ENCODE assay signal across 26 cellular contexts in genomic region chr2:142119347-142119746, GRCh38.
"Had no signal": no experiment of that assay in that cellular context is flagged by ENCODE, and none has a peak within 500 bp of the region (broad histone marks: within the 10 kb centered on the region; RNA-seq: fewer than 3 reads in every experiment).

No MANE protein-coding gene starts in this region.

- H3K9me3 ChIP-seq: stomach, suprapubic skin, testis, thoracic aorta, thyroid gland, tibial artery, tibial nerve, transverse colon, upper lobe of left lung, upper lobe of right lung, uterus, vagina had no signal

- H3K4me1 ChIP-seq: stomach, suprapubic skin, testis, tibial artery, tibial nerve, transverse colon, upper lobe of left lung, upper lobe of right lung, uterus, vagina had no signal

- H3K27ac ChIP-seq: stomach, suprapubic skin, testis, thoracic aorta, tibial artery, tibial nerve, transverse colon, upper lobe of left lung, upper lobe of right lung, uterus, vagina had no signal

- ATAC-seq: stimulated activated effector memory CD8-positive, alpha-beta T cell treated with anti-CD3 and anti-CD28 coated beads, Interleukin-12 subunit alpha, Interleukin-12 subunit beta, amount 100 ng/mL, for 72 hours; stimulated activated memory B cell treated with anti-CD40 and anti-IgM and Interleukin-4, amounts not matched to agents 10 μg/mL and 1 μg/mL and 100 μg/mL, for 72 hours; stimulated activated naive B cell treated with anti-CD40 and anti-IgM and Interleukin-4, amounts not matched to agents 10 μg/mL and 1 μg/mL and 100 μg/mL, for 72 hours; stimulated activated naive CD8-positive, alpha-beta T cell treated with anti-CD3 and anti-CD28 coated beads, Interleukin-15, amount 100 ng/mL, for 72 hours; stimulated activated naive CD8-positive, alpha-beta T cell treated with anti-CD3 and anti-CD28 coated beads, Interleukin-15, Interleukin-2, amounts not matched to agents 100 U/mL and 50 U/mL, for 24 hours; upper lobe of right lung had no signal

- H3K36me3 ChIP-seq: stomach, suprapubic skin, thoracic aorta, thyroid gland, tibial artery, tibial nerve, transverse colon, upper lobe of left lung, upper lobe of right lung, uterus, vagina had no signal

- DNase-seq: stimulated activated CD4-positive, alpha-beta T cell treated with anti-CD3 and anti-CD28 coated beads, Interleukin-2, amount 100 ng/mL, for 48 hours; stimulated activated CD4-positive, alpha-beta T cell treated with anti-CD3 and anti-CD28 coated beads, Interleukin-4, amount 100 ng/mL, for 1 hour; stimulated activated CD4-positive, alpha-beta T cell treated with anti-CD3 and anti-CD28 coated beads, Interleukin-4, amount 100 ng/mL, for 24 hours; stimulated activated CD4-positive, alpha-beta T cell treated with anti-CD3 and anti-CD28 coated beads, Interleukin-4, amount 100 ng/mL, for 4 hours; stimulated activated CD8-positive, alpha-beta memory T cell treated with anti-CD3 and anti-CD28 coated beads, Interleukin-4, amount 100 ng/mL, for 48 hours; stimulated activated naive B cell treated with anti-CD40 and anti-IgM and Interleukin-4, amounts not matched to agents 10 μg/mL and 1 μg/mL and 100 μg/mL, for 72 hours; stimulated activated naive CD4-positive, alpha-beta T cell; stimulated activated naive CD4-positive, alpha-beta T cell treated with Interleukin-2 at 50 U/mL for 16 hours; stimulated activated naive CD8-positive, alpha-beta T cell treated with anti-CD3 and anti-CD28 coated beads, Interleukin-15, amount 100 ng/mL, for 72 hours; stimulated activated naive CD8-positive, alpha-beta T cell treated with anti-CD3 and anti-CD28 coated beads, Interleukin-15, Interleukin-2, amounts not matched to agents 100 U/mL and 50 U/mL, for 24 hours; stomach; substantia nigra; testis; thyroid gland; tibial artery; transverse colon; trophoblast cell; upper lobe of left lung; upper lobe of right lung; uterus had no signal

- H3K4me3 ChIP-seq: stomach, suprapubic skin, testis, thoracic aorta, thyroid gland, tibial artery, tibial nerve, transverse colon, upper lobe of left lung, upper lobe of right lung, uterus, vagina had no signal

- H3K27me3 ChIP-seq: stomach, suprapubic skin, testis, thyroid gland, tibial artery, tibial nerve, transverse colon, upper lobe of left lung, upper lobe of right lung, uterus, vagina had no signal
